In genomic region chr4:183326853-183327252, GRCh38 we compare ENCODE assay signal across 23 cellular contexts. TPM values are rescaled to one million over a fixed set of nuclear protein-coding genes. Genes with fewer than 3 reads are reported as not detected.
DNase-seq lines count a peak whose midpoint lies in the region; ATAC-seq and TF ChIP-seq lines count a peak whose summit lies in the region.
"Had no signal": no experiment of that assay in that cellular context is flagged by ENCODE, and none has a peak within 500 bp of the region (broad histone marks: within the 10 kb centered on the region; RNA-seq: fewer than 3 reads in every experiment).

No MANE protein-coding gene starts in this region.

- no peak overlapping the region for H3K27ac ChIP-seq in Panc1 (ENCODE audit: low read length)
- no peak overlapping the region for H3K27ac ChIP-seq in WERI-Rb-1
- H3K27ac ChIP-seq: BLaER1, cardiac muscle cell, HL-60, psoas muscle, thyroid gland had no signal

- no TSS peak for BruUV-seq in Panc1 (replicated peaks; lab: Mats Ljungman, UMichigan)

- CTCF ChIA-PET in Panc1 (lab: Charles Lee), result no interaction called here

- H3K4me3 ChIP-seq in Panc1 (ENCODE audit: low read depth in 2 of 2, low read length in 2 of 2) (no peak overlapping the region), fibroblast of pulmonary artery (replicated peaks; ENCODE audit: low read depth, low read length) (no peak overlapping the region), WERI-Rb-1 (ENCODE audit: low read depth, low read length) (no peak overlapping the region)
- H3K4me3 ChIP-seq: BLaER1, cardiac muscle cell, psoas muscle, smooth muscle cell, thyroid gland had no signal

- in situ Hi-C loops in Panc1 (cut with HindIII; ENCODE audit: low pct_unique_long_range_greater_than_20kb, low sequenced_read_pairs), result no loop called here

- no peak overlapping the region for H3K4me3 Mint-ChIP-seq in HFFc6
- H3K4me3 Mint-ChIP-seq: activated naive CD8-positive, alpha-beta T cell treated with anti-CD3 and anti-CD28 coated beads for 36 hours had no signal

- H3K36me3 Mint-ChIP-seq in HFFc6 (ENCODE audit: low read depth), result peaks cover 41% of the 10 kb centered on the region

- peaks cover 21% of the 10 kb centered on the region for H3K9me3 Mint-ChIP-seq in HFFc6
- H3K9me3 Mint-ChIP-seq: activated naive CD8-positive, alpha-beta T cell treated with anti-CD3 and anti-CD28 coated beads for 36 hours had no signal

- H3K27ac Mint-ChIP-seq in HFFc6, result no peak overlapping the region
- H3K27ac Mint-ChIP-seq: activated naive CD8-positive, alpha-beta T cell treated with anti-CD3 and anti-CD28 coated beads for 36 hours had no signal

- H3K36me3 ChIP-seq in Panc1 (ENCODE audit: control insufficient read depth, insufficient read depth, low read length) (no peaks in the 10 kb centered on the region), WERI-Rb-1 (no peaks in the 10 kb centered on the region)
- H3K36me3 ChIP-seq: BLaER1, cardiac muscle cell, thyroid gland had no signal

- TF ChIP-seq CTCF in HFFc6 (IDR thresholded peaks at IDR 0.05) (no peak), Panc1 (IDR thresholded peaks at IDR 0.05) (no peak), fibroblast of pulmonary artery (IDR thresholded peaks at IDR 0.05; ENCODE audit: low read length, missing control alignments) (no peak), GM10266 (IDR thresholded peaks at IDR 0.05; ENCODE audit: control insufficient read depth, insufficient read depth, low read depth, missing control alignments) (no peak), WERI-Rb-1 (IDR thresholded peaks at IDR 0.05; ENCODE audit: low read depth, low read length) (no peak)

- H3K9me3 ChIP-seq in Panc1 (ENCODE audit: control insufficient read depth, insufficient read depth, low read depth, low read length) (no peaks in the 10 kb centered on the region), WERI-Rb-1 (ENCODE audit: severe bottlenecking) (peaks cover 7% of the 10 kb centered on the region)
- H3K9me3 ChIP-seq: psoas muscle, thyroid gland had no signal

- H3K27me3 ChIP-seq in Panc1 (ENCODE audit: control insufficient read depth, insufficient read depth, low read length) (no peaks in the 10 kb centered on the region), WERI-Rb-1 (ENCODE audit: insufficient read depth, low read depth, severe bottlenecking) (no peaks in the 10 kb centered on the region)
- H3K27me3 ChIP-seq: BLaER1, cardiac muscle cell, thyroid gland had no signal

- peak; percentile 70 for ATAC-seq in Panc1
- no peak for ATAC-seq in Right ventricle myocardium superior (ENCODE audit: poor library complexity)
- ATAC-seq: psoas muscle had no signal

- peaks cover 30% of the 10 kb centered on the region for H3K4me1 Mint-ChIP-seq in HFFc6 (ENCODE audit: low read depth)
- H3K4me1 Mint-ChIP-seq: activated naive CD8-positive, alpha-beta T cell treated with anti-CD3 and anti-CD28 coated beads for 36 hours had no signal

- H3K4me1 ChIP-seq in Panc1 (ENCODE audit: control insufficient read depth, insufficient read depth, low read length), result 0 out of 2 replicates have a peak, but pooled peaks cover 3% of the 10 kb centered on the region
- H3K4me1 ChIP-seq: BLaER1, psoas muscle, thyroid gland had no signal

- peaks cover 18% of the 10 kb centered on the region for H3K27me3 Mint-ChIP-seq in HFFc6 (ENCODE audit: insufficient read depth)

- intact Hi-C loops in Panc1 (cut with micrococcal nuclease; ENCODE audit: unreplicated experiment), result no loop called here
- intact Hi-C loops in Right ventricle myocardium superior (cut with DNase I), result no loop called here

- DNase-seq in EH (ENCODE audit: low read depth) (peak; percentile 58), HFFc6 (peak; percentile 26), Panc1 (ENCODE audit: low read depth, low spot score) (no peak), fibroblast of pulmonary artery (ENCODE audit: low read depth) (peak; percentile 15), GM10266 (ENCODE audit: extremely low spot score) (no peak), WERI-Rb-1 (no peak), Right ventricle myocardium superior (no peak)
- DNase-seq: activated CD4-positive, alpha-beta T cell treated with anti-CD3 and anti-CD28 coated beads, Interleukin-2, amount 50 U/mL, for 48 hours; activated naive CD8-positive, alpha-beta T cell treated with anti-CD3 and anti-CD28 coated beads for 36 hours; activated T-cell treated with anti-CD3 and anti-CD28 coated beads, Interleukin-2, amount 50 U/mL, for 1 hour; KG1; mesendoderm; NCI-H1694; NCI-H446; psoas muscle; thyroid gland had no signal

- POLR2A ChIA-PET in Panc1 (lab: Charles Lee), result interaction anchor here (0.6 to 0.7 kb wide), 2 partner anchors 13 to 101 kb away, joined by 10 to 12 read pairs; no protein-coding TSS in a partner anchor

RNA-seq across cellular contexts. Expression of gene CLDN24, which starts 4.6 kb away (rescaled TPM):
- not detected for total RNA-seq in HFFc6 (2021; fragmentation: NEBNext Ultra II Directional; extraction: Animal tissue kit (Norgen Biotek cat#: 25700))
- not detected for total RNA-seq in Panc1 (2021; ENCODE audit: unreplicated experiment)
- polyA plus RNA-seq in Panc1 (2012; ENCODE audit: insufficient read length), result not detected
- total RNA-seq in Right ventricle myocardium superior, result not detected
- total RNA-seq: activated naive CD8-positive, alpha-beta T cell treated with anti-CD3 and anti-CD28 coated beads for 36 hours; cardiac muscle cell; fibroblast of lung; psoas muscle; smooth muscle cell; thyroid gland had no signal
- polyA plus RNA-seq: cardiac muscle cell, fibroblast of lung, keratinocyte, neural cell, psoas muscle, smooth muscle cell had no signal

RNA-seq across cellular contexts. Expression of gene CLDN22, which starts 6.8 kb away (rescaled TPM):
- total RNA-seq in HFFc6 (2021; fragmentation: NEBNext Ultra II Directional; extraction: Animal tissue kit (Norgen Biotek cat#: 25700)), result not detected
- total RNA-seq in Panc1 (2021; ENCODE audit: unreplicated experiment), result not detected
- polyA plus RNA-seq in Panc1 (2012; ENCODE audit: insufficient read length), result not detected
- total RNA-seq in Right ventricle myocardium superior, result not detected
- total RNA-seq: activated naive CD8-positive, alpha-beta T cell treated with anti-CD3 and anti-CD28 coated beads for 36 hours; cardiac muscle cell; psoas muscle; smooth muscle cell; thyroid gland had no signal
- polyA plus RNA-seq: cardiac muscle cell, fibroblast of lung, neural cell, psoas muscle had no signal

Comparison
In these comparisons a context has a peak if more than half of its experiments do, and no peak if none do; other contexts are left out.
1. DNase-seq: peak in EH (single experiment), HFFc6 (single experiment) and fibroblast of pulmonary artery (single experiment); none in Panc1 (single experiment), GM10266 (single experiment), WERI-Rb-1 (single experiment) and Right ventricle myocardium superior (single experiment).